Comparison of ENCODE assay signal across 1 cellular context in genomic region chr15:40412095-40412759, GRCh38.
TF ChIP-seq lines count a peak whose summit lies in the region.

No MANE protein-coding gene starts in this region.

TF ChIP-seq in HepG2, 621 proteins besides CTCF, POLR2A, EP300 and RAD21 (continued from another document and continues in another):
- TF ChIP-seq, protein P1, sequence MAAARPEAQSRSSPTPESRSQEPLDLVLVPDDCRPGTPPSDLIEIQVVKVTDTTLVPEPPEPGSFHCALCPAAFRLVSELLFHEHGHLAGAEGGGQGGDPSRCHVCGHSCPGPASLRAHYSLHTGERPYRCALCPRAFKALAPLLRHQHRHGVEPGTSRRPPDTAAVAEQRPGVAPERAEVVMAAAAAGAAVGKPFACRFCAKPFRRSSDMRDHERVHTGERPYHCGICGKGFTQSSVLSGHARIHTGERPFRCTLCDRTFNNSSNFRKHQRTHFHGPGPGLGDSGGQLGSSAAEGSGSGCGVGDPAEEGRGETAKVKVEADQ (CRISPR knock-in tag; IDR thresholded peaks at IDR 0.05; ENCODE audit: borderline replicate concordance) = no peak
- TF ChIP-seq, protein P2, sequence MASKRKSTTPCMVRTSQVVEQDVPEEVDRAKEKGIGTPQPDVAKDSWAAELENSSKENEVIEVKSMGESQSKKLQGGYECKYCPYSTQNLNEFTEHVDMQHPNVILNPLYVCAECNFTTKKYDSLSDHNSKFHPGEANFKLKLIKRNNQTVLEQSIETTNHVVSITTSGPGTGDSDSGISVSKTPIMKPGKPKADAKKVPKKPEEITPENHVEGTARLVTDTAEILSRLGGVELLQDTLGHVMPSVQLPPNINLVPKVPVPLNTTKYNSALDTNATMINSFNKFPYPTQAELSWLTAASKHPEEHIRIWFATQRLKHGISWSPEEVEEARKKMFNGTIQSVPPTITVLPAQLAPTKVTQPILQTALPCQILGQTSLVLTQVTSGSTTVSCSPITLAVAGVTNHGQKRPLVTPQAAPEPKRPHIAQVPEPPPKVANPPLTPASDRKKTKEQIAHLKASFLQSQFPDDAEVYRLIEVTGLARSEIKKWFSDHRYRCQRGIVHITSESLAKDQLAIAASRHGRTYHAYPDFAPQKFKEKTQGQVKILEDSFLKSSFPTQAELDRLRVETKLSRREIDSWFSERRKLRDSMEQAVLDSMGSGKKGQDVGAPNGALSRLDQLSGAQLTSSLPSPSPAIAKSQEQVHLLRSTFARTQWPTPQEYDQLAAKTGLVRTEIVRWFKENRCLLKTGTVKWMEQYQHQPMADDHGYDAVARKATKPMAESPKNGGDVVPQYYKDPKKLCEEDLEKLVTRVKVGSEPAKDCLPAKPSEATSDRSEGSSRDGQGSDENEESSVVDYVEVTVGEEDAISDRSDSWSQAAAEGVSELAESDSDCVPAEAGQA (IDR thresholded peaks at IDR 0.05; ENCODE audit: low read depth) = no peak
- TF ChIP-seq, protein P2 (CRISPR knock-in tag; IDR thresholded peaks at IDR 0.05; ENCODE audit: borderline replicate concordance) = no peak
- TF ChIP-seq DRAP1 (CRISPR knock-in tag; IDR thresholded peaks at IDR 0.05) (no peak), DNMT1 (CRISPR knock-in tag; IDR thresholded peaks at IDR 0.05) (no peak), RFXAP (CRISPR knock-in tag; IDR thresholded peaks at IDR 0.05; ENCODE audit: borderline replicate concordance) (no peak), ZBTB39 (CRISPR knock-in tag; IDR thresholded peaks at IDR 0.05) (no peak), TRAFD1 (CRISPR knock-in tag; IDR thresholded peaks at IDR 0.05; ENCODE audit: borderline replicate concordance) (no peak), ZFP36 (IDR thresholded peaks at IDR 0.05; ENCODE audit: borderline replicate concordance, low read depth, low read length, partially characterized antibody) (no peak), HCFC1 (IDR thresholded peaks at IDR 0.05; ENCODE audit: low read depth, low read length) (no peak), ZNF639 (CRISPR knock-in tag; conservative IDR thresholded peaks at IDR 0.05) (no peak), ZSCAN22 (CRISPR knock-in tag; IDR thresholded peaks at IDR 0.05) (no peak), XBP1 (CRISPR knock-in tag; IDR thresholded peaks at IDR 0.05) (no peak), ZZZ3 (CRISPR knock-in tag; IDR thresholded peaks at IDR 0.05; ENCODE audit: borderline replicate concordance) (no peak), SMARCE1 (IDR thresholded peaks at IDR 0.05; ENCODE audit: borderline replicate concordance) (no peak), ZNF644 (CRISPR knock-in tag; IDR thresholded peaks at IDR 0.05; ENCODE audit: low read depth) (peak; percentile 56; the same call in 1 of the 2 replicates), XRCC5 (optimal IDR thresholded peaks at IDR 0.05; ENCODE audit: low read length) (no peak), YY1 (IDR thresholded peaks at IDR 0.05; ENCODE audit: insufficient read depth, insufficient replicate concordance, low read depth, low read length) (no peak), NCOA1 (CRISPR knock-in tag; IDR thresholded peaks at IDR 0.05) (no peak), ZBTB7B (CRISPR knock-in tag; IDR thresholded peaks at IDR 0.05) (no peak), ZNF724P (CRISPR knock-in tag; IDR thresholded peaks at IDR 0.05; ENCODE audit: borderline replicate concordance) (no peak), ZNF558 (CRISPR knock-in tag; IDR thresholded peaks at IDR 0.05; ENCODE audit: borderline replicate concordance) (no peak), SNAPC2 (CRISPR knock-in tag; IDR thresholded peaks at IDR 0.05) (no peak), ZNF224 (CRISPR knock-in tag; IDR thresholded peaks at IDR 0.05) (no peak), ZNF337 (CRISPR knock-in tag; IDR thresholded peaks at IDR 0.05; ENCODE audit: borderline replicate concordance, low read depth) (no peak), IKZF4 (CRISPR knock-in tag; IDR thresholded peaks at IDR 0.05; ENCODE audit: borderline replicate concordance, low read depth, not compliant biosample characterization) (no peak), BRCA1 (CRISPR knock-in tag; IDR thresholded peaks at IDR 0.05) (no peak), ZNF296 (CRISPR knock-in tag; conservative IDR thresholded peaks at IDR 0.05) (no peak), KDM6A (CRISPR knock-in tag; IDR thresholded peaks at IDR 0.05; ENCODE audit: low read depth) (no peak), HNRNPL (IDR thresholded peaks at IDR 0.05; ENCODE audit: low read depth, low read length) (no peak), ZNF12 (CRISPR knock-in tag; IDR thresholded peaks at IDR 0.05) (no peak), ATF7-NPFF (CRISPR knock-in tag; IDR thresholded peaks at IDR 0.05; ENCODE audit: low read depth) (no peak), DMAP1 (CRISPR knock-in tag; IDR thresholded peaks at IDR 0.05) (0 out of 2 replicates have a peak, but pooled peaks have one; percentile 29), TSC22D2 (CRISPR knock-in tag; IDR thresholded peaks at IDR 0.05; ENCODE audit: borderline replicate concordance) (no peak), RBM22 (optimal IDR thresholded peaks at IDR 0.05; ENCODE audit: low read length) (no peak), ZNF251 (CRISPR knock-in tag; IDR thresholded peaks at IDR 0.05) (no peak), ATF7 (IDR thresholded peaks at IDR 0.05) (0 out of 2 replicates have a peak, but pooled peaks have one; percentile 12), ATF7 (CRISPR knock-in tag; IDR thresholded peaks at IDR 0.05) (no peak), AGO1 (IDR thresholded peaks at IDR 0.05; ENCODE audit: low read depth, low read length, poor library complexity, severe bottlenecking) (no peak), NCOA2 (CRISPR knock-in tag; IDR thresholded peaks at IDR 0.05) (no peak), ERF (CRISPR knock-in tag; IDR thresholded peaks at IDR 0.05) (peak; percentile 37; the same call in 1 of the 2 replicates), ZNF598 (CRISPR knock-in tag; IDR thresholded peaks at IDR 0.05; ENCODE audit: borderline replicate concordance) (no peak), JDP2 (CRISPR knock-in tag; IDR thresholded peaks at IDR 0.05; ENCODE audit: borderline replicate concordance) (no peak)
- TF ChIP-seq, protein P3, sequence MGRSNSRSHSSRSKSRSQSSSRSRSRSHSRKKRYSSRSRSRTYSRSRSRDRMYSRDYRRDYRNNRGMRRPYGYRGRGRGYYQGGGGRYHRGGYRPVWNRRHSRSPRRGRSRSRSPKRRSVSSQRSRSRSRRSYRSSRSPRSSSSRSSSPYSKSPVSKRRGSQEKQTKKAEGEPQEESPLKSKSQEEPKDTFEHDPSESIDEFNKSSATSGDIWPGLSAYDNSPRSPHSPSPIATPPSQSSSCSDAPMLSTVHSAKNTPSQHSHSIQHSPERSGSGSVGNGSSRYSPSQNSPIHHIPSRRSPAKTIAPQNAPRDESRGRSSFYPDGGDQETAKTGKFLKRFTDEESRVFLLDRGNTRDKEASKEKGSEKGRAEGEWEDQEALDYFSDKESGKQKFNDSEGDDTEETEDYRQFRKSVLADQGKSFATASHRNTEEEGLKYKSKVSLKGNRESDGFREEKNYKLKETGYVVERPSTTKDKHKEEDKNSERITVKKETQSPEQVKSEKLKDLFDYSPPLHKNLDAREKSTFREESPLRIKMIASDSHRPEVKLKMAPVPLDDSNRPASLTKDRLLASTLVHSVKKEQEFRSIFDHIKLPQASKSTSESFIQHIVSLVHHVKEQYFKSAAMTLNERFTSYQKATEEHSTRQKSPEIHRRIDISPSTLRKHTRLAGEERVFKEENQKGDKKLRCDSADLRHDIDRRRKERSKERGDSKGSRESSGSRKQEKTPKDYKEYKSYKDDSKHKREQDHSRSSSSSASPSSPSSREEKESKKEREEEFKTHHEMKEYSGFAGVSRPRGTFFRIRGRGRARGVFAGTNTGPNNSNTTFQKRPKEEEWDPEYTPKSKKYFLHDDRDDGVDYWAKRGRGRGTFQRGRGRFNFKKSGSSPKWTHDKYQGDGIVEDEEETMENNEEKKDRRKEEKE (IDR thresholded peaks at IDR 0.05) = no peak
- TF ChIP-seq, protein P4, sequence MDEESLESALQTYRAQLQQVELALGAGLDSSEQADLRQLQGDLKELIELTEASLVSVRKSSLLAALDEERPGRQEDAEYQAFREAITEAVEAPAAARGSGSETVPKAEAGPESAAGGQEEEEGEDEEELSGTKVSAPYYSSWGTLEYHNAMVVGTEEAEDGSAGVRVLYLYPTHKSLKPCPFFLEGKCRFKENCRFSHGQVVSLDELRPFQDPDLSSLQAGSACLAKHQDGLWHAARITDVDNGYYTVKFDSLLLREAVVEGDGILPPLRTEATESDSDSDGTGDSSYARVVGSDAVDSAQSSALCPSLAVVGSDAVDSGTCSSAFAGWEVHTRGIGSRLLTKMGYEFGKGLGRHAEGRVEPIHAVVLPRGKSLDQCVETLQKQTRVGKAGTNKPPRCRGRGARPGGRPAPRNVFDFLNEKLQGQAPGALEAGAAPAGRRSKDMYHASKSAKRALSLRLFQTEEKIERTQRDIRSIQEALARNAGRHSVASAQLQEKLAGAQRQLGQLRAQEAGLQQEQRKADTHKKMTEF (CRISPR knock-in tag; IDR thresholded peaks at IDR 0.05) = peak; percentile 48; the same call in 1 of the 2 replicates
- TF ChIP-seq, protein P5, sequence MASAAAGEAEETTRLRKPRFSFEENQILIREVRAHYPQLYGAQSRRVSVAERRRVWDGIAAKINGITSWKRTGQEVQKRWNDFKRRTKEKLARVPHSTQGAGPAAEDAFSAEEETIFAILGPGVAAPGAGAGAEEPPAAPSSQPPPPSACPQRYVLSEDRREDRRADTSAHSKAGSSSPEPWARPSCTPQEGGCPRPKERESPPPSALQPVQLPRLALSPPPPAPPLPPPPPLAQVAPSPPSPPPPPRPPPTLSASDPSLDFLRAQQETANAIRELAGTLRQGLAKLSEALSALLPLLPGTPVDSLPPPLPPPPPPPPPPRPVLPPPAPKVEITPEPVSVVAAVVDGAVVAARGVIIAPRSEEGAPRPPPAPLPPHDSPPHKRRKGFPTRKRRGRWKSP (CRISPR knock-in tag; IDR thresholded peaks at IDR 0.05) = no peak
- TF ChIP-seq, protein P6, sequence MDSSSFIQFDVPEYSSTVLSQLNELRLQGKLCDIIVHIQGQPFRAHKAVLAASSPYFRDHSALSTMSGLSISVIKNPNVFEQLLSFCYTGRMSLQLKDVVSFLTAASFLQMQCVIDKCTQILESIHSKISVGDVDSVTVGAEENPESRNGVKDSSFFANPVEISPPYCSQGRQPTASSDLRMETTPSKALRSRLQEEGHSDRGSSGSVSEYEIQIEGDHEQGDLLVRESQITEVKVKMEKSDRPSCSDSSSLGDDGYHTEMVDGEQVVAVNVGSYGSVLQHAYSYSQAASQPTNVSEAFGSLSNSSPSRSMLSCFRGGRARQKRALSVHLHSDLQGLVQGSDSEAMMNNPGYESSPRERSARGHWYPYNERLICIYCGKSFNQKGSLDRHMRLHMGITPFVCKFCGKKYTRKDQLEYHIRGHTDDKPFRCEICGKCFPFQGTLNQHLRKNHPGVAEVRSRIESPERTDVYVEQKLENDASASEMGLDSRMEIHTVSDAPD (CRISPR knock-in tag; IDR thresholded peaks at IDR 0.05) = no peak
